In genomic region chr5:139403787-139404483, GRCh38 we compare ENCODE assay signal across 8 cellular contexts. TPM values are rescaled to one million over a fixed set of nuclear protein-coding genes. Genes with fewer than 3 reads are reported as not detected.
DNase-seq lines count a peak whose midpoint lies in the region; ATAC-seq and TF ChIP-seq lines count a peak whose summit lies in the region.

A gene with protein sequence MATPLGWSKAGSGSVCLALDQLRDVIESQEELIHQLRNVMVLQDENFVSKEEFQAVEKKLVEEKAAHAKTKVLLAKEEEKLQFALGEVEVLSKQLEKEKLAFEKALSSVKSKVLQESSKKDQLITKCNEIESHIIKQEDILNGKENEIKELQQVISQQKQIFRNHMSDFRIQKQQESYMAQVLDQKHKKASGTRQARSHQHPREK (minus strand): TSS chr5:139404089. CDS start chr5:139404060, 29 bp downstream.

- WGBS in esophagus muscularis mucosa: under 1% methylated on average over 41 of the region's 41 CpGs

- no peak for TF ChIP-seq EP300 in esophagus muscularis mucosa (IDR thresholded peaks at IDR 0.05)

- intact Hi-C loops in esophagus muscularis mucosa (cut with DNase I): no loop called here

- H3K27me3 ChIP-seq in Peyer's patch (no peaks in the 10 kb centered on the region), esophagus muscularis mucosa (no peaks in the 10 kb centered on the region)

- TF ChIP-seq CTCF in Peyer's patch (IDR thresholded peaks at IDR 0.05) (no peak), esophagus muscularis mucosa (IDR thresholded peaks at IDR 0.05) (peak in 1 of 3 experiments; percentile 4)

- DNase-seq in DMS79 treated with DMSO at 0.1 percent for 48 hours (lab: John Stamatoyannopoulos, UW) (peak; percentile 78), Peyer's patch (peak; percentile 97 to 99 (median 99)), activated T-helper 1 cell treated with Interleukin-2 at 50 U/mL for 16 hours (ENCODE audit: low read depth) (peak; percentile 96), esophagus muscularis mucosa (ENCODE audit: extremely low spot score) (peak; percentile 100), myocyte (ENCODE audit: low read depth) (peak; percentile 98)
- peak; percentile 97 for DNase-seq in stimulated activated CD8-positive, alpha-beta memory T cell treated with anti-CD3 and anti-CD28 coated beads, Interleukin-7, amount 100 ng/mL, for 4 hours (ENCODE audit: low read depth in 2 of 2)

- H3K4me3 ChIP-seq in Peyer's patch: peak within 1 kb of the TSS; percentile 52 to 77 (median 56)
- H3K4me3 ChIP-seq in esophagus muscularis mucosa: peak within 1 kb of the TSS; percentile 54 to 68 (median 56)

- peak within 1 kb of the TSS; percentile 72 for H3K27ac ChIP-seq in KOPT-K1 (ENCODE audit: low read depth, low read length, poor library complexity, severe bottlenecking)
- H3K27ac ChIP-seq in Peyer's patch: peak within 1 kb of the TSS; percentile 79 to 95 (median 89)
- peak within 1 kb of the TSS; percentile 86 to 93 (median 88) for H3K27ac ChIP-seq in esophagus muscularis mucosa (replicated peaks in 1 of 4)

- H3K36me3 ChIP-seq in KOPT-K1 (ENCODE audit: insufficient read depth, low read length) (no peaks in the 10 kb centered on the region), Peyer's patch (no peaks in the 10 kb centered on the region), esophagus muscularis mucosa (peaks cover 0 to 17% (median 3%) of the 10 kb centered on the region in 4 donors)

- H3K9me3 ChIP-seq in KOPT-K1 (ENCODE audit: insufficient read depth, low read length, poor library complexity, severe bottlenecking) (no peaks in the 10 kb centered on the region), Peyer's patch (no peaks in the 10 kb centered on the region), esophagus muscularis mucosa (no peaks in the 10 kb centered on the region)

- peak in 1 of 2 donors; percentile 23 for TF ChIP-seq POLR2A in Peyer's patch (IDR thresholded peaks at IDR 0.05)
- no peak for TF ChIP-seq POLR2A in esophagus muscularis mucosa (IDR thresholded peaks at IDR 0.05; ENCODE audit: low read depth)

- H3K4me1 ChIP-seq in Peyer's patch (peaks cover 0 to 9% (median 4%) of the 10 kb centered on the region in 4 donors), esophagus muscularis mucosa (peaks cover 14 to 22% (median 17%) of the 10 kb centered on the region in 4 donors)

- ATAC-seq in GM21825 (IDR thresholded peaks at IDR 0.05; ENCODE audit: unreplicated experiment): peak; percentile 76

RNA-seq across cellular contexts. Expression of the gene that starts here (rescaled TPM):
- total RNA-seq in Peyer's patch (10 to 100 TPM in 1 of 4 donors, 1 to 10 TPM in 1, not detected in 2; 3.1 to 11.6 TPM), esophagus muscularis mucosa (1 to 10 TPM; 2.9 to 6.5 (median 4.8) TPM), myocyte (11.0 and 16.4 TPM in 2 replicates)
- polyA plus RNA-seq in myocyte (2012): 7.4 TPM

Comparison
In these comparisons a context has a peak if more than half of its experiments do, and no peak if none do; other contexts are left out.
1. Peak in every context shown above with its lines: DNase-seq, ATAC-seq, H3K4me3 ChIP-seq and H3K27ac ChIP-seq.